Comparison of ENCODE assay signal across 14 cellular contexts in genomic region chr1:9350011-9350907, GRCh38. TPM values are rescaled to one million over a fixed set of nuclear protein-coding genes. Genes with fewer than 3 reads are reported as not detected.
DNase-seq lines count a peak whose midpoint lies in the region; ATAC-seq and TF ChIP-seq lines count a peak whose summit lies in the region.
"Had no signal": no experiment of that assay in that cellular context is flagged by ENCODE, and none has a peak within 500 bp of the region (broad histone marks: within the 10 kb centered on the region; RNA-seq: fewer than 3 reads in every experiment).

No MANE protein-coding gene starts in this region.

- no peaks in the 10 kb centered on the region for H3K9me2 ChIP-seq in hepatocyte (replicated peaks; ENCODE audit: insufficient read depth)

- 74% methylated on average over 20 of the region's 20 CpGs for WGBS in hepatocyte (ENCODE audit: low lambda C conversion rate, missing lambda C conversion rate)

- H3K9ac ChIP-seq in fibroblast of lung (ENCODE audit: insufficient read depth, low read length) = no peak overlapping the region

- peaks cover 17% of the 10 kb centered on the region for H3K4me1 ChIP-seq in fibroblast of lung (ENCODE audit: control insufficient read depth, extremely low read depth, insufficient read depth, low read length)
- H3K4me1 ChIP-seq in hepatocyte (ENCODE audit: insufficient read depth) = peaks cover 31% of the 10 kb centered on the region
- H3K4me1 ChIP-seq in breast epithelium = peaks cover 4 to 18% of the 10 kb centered on the region in 2 donors

- H3K36me3 ChIP-seq in fibroblast of lung (ENCODE audit: control insufficient read depth, insufficient read depth, low read length) (peaks cover 8% of the 10 kb centered on the region), hepatocyte (replicated peaks; ENCODE audit: insufficient read depth, low read depth) (no peaks in the 10 kb centered on the region), breast epithelium (no peaks in the 10 kb centered on the region)

- DNase-seq in AG10803 (ENCODE audit: low read depth) (peak; percentile 66), RPMI7951 (ENCODE audit: low read depth) (peak; percentile 77), fibroblast of lung (ENCODE audit: low read depth in 2 of 2) (peak; percentile 54 to 64), omental fat pad (ENCODE audit: low spot score) (no peak), DMS 273 (lab: John Stamatoyannopoulos, UW; ENCODE audit: unreplicated experiment) (no peak), hepatocyte (ENCODE audit: low spot score) (no peak), breast epithelium (ENCODE audit: low spot score in 2 of 2) (no peak), pons (ENCODE audit: low spot score) (no peak)
- DNase-seq: activated CD4-positive, alpha-beta T cell treated with anti-CD3 and anti-CD28 coated beads for 1 hour; activated effector memory CD4-positive, alpha-beta T cell treated with Interleukin-2 at 50 U/mL for 16 hours; H7; NCI-H524 treated with DMSO at 0.1 percent for 48 hours; stimulated activated naive CD4-positive, alpha-beta T cell had no signal

- peak; percentile 1 for ATAC-seq in omental fat pad (ENCODE audit: low FRiP score)

- H3K4me2 ChIP-seq in fibroblast of lung (ENCODE audit: extremely low read depth, insufficient read depth, low read length) (peak overlapping the region; percentile 44), hepatocyte (no peak overlapping the region)

- H3K27ac ChIP-seq in fibroblast of lung (ENCODE audit: insufficient read depth, low read length) (peak overlapping the region; percentile 53), hepatocyte (no peak overlapping the region), breast epithelium (no peak overlapping the region)
- H3K27ac ChIP-seq: SK-N-MC had no signal

- H3K27me3 ChIP-seq in fibroblast of lung (ENCODE audit: control insufficient read depth, insufficient read depth, low read length) (no peaks in the 10 kb centered on the region), hepatocyte (no peaks in the 10 kb centered on the region), breast epithelium (no peaks in the 10 kb centered on the region)

- no peaks in the 10 kb centered on the region for H3K9me3 ChIP-seq in fibroblast of lung (ENCODE audit: control insufficient read depth, insufficient read depth, low read depth, low read length)
- H3K9me3 ChIP-seq in hepatocyte (ENCODE audit: low read depth) = no peaks in the 10 kb centered on the region
- H3K9me3 ChIP-seq in breast epithelium = no peaks in the 10 kb centered on the region

- TF ChIP-seq CTCF in AG10803 (conservative IDR thresholded peaks at IDR 0.05; ENCODE audit: low read length) = no peak
- no peak for TF ChIP-seq CTCF in fibroblast of lung (conservative IDR thresholded peaks at IDR 0.05 in 1 of 2, IDR thresholded peaks at IDR 0.05 in 1 of 2; ENCODE audit: low read depth in 1 of 2, low read length in 2 of 2)
- TF ChIP-seq CTCF in omental fat pad (IDR thresholded peaks at IDR 0.05) = no peak
- no peak for TF ChIP-seq CTCF in hepatocyte (IDR thresholded peaks at IDR 0.05; ENCODE audit: poor library complexity)
- no peak for TF ChIP-seq CTCF in breast epithelium (IDR thresholded peaks at IDR 0.05)

- no peak for TF ChIP-seq POLR2A in breast epithelium (IDR thresholded peaks at IDR 0.05)

- H3K4me3 ChIP-seq in AG10803 (ENCODE audit: low read length) = peak overlapping the region; percentile 28
- H3K4me3 ChIP-seq in fibroblast of lung (replicated peaks in 1 of 4; ENCODE audit: control extremely low read depth in 1 of 4, insufficient read depth in 1 of 4, low read depth in 3 of 4, low read length in 4 of 4) = no peak overlapping the region
- no peak overlapping the region for H3K4me3 ChIP-seq in hepatocyte
- no peak overlapping the region for H3K4me3 ChIP-seq in breast epithelium
- H3K4me3 ChIP-seq: SK-N-MC had no signal

- H3K79me2 ChIP-seq in fibroblast of lung (ENCODE audit: control insufficient read depth, insufficient read depth, low read length) (peaks cover 57% of the 10 kb centered on the region), hepatocyte (peaks cover 94% of the 10 kb centered on the region)

- H4K20me1 ChIP-seq in fibroblast of lung (ENCODE audit: control insufficient read depth, extremely low read depth, insufficient read depth, low read length) (peaks cover 3% of the 10 kb centered on the region), hepatocyte (ENCODE audit: insufficient read depth, poor library complexity, severe bottlenecking) (peaks cover 92% of the 10 kb centered on the region)

- intact Hi-C loops in breast epithelium (cut with DNase I; ENCODE audit: low total_unique reads) = no loop called here

- H2AFZ ChIP-seq in fibroblast of lung (ENCODE audit: low read length) (no peak overlapping the region), hepatocyte (no peak overlapping the region)

RNA-seq across cellular contexts. Expression of gene SPSB1, which starts 57.6 kb away (rescaled TPM):
- total RNA-seq in RPMI7951 (2014; rRNA removed; shearing (Covaris generic)) = 7.6 and 10.3 TPM in 2 replicates
- total RNA-seq in fibroblast of lung (20.0 and 20.6 TPM in 2 replicates), omental fat pad (100 to 1,000 TPM in 1 of 4 donors, 10 to 100 TPM in 3; 33.5 to 111 (median 76.3) TPM), hepatocyte (61.3 and 66.9 TPM in 2 replicates), breast epithelium (10 to 100 TPM; 30.6 to 52.5 (median 34.4) TPM)
- polyA plus RNA-seq in fibroblast of lung (14.3 and 22.1 TPM in 2 replicates), hepatocyte (75.3 and 102 TPM in 2 replicates)
- 16.8 and 23.7 TPM in 2 replicates for polyA plus RNA-seq in fibroblast of lung (2012)
- polyA minus RNA-seq in fibroblast of lung (ENCODE audit: low replicate concordance) = 22.8 and 24.7 TPM in 2 replicates

Comparison
In these comparisons a context has a peak if more than half of its experiments do, and no peak if none do; other contexts are left out.
1. DNase-seq: peak in AG10803 (single experiment), RPMI7951 (single experiment) and fibroblast of lung (2 of 2); none in omental fat pad (single experiment), DMS 273 (single experiment), hepatocyte (single experiment), breast epithelium (0 of 2) and pons (single experiment).